ENCODE assay signal across 2 cellular contexts in genomic region chr2:71465961-71466300, GRCh38.
TF ChIP-seq lines count a peak whose summit lies in the region.

No MANE protein-coding gene starts in this region.

TF ChIP-seq in HCT116, 20 proteins besides CTCF, POLR2A, EP300 and RAD21 (continued from another document):
- TF ChIP-seq ZBTB33 (IDR thresholded peaks at IDR 0.05; ENCODE audit: extremely low read depth, insufficient replicate concordance, low read length): no peak
- TF ChIP-seq EGR1 (IDR thresholded peaks at IDR 0.05; ENCODE audit: low read depth): no peak
- no peak for TF ChIP-seq YY1 (IDR thresholded peaks at IDR 0.05; ENCODE audit: extremely low read depth, insufficient replicate concordance, low read depth, low read length)
- TF ChIP-seq JUND (IDR thresholded peaks at IDR 0.05): no peak
- TF ChIP-seq ELF1 (IDR thresholded peaks at IDR 0.05; ENCODE audit: borderline replicate concordance, low read depth): no peak
- no peak for TF ChIP-seq SRF (IDR thresholded peaks at IDR 0.05; ENCODE audit: low read depth)
- TF ChIP-seq ZNF274 (IDR thresholded peaks at IDR 0.05; ENCODE audit: low read depth, low read length): no peak
- no peak for TF ChIP-seq REST (IDR thresholded peaks at IDR 0.05; ENCODE audit: low read depth)

TF ChIP-seq in liver, 16 proteins besides CTCF, POLR2A, EP300 and RAD21 (continued from another document):
- TF ChIP-seq REST (IDR thresholded peaks at IDR 0.05): no peak
TF ChIP-seq in liver: peak in this region for 0.
